ENCODE assay signal across 16 cellular contexts in the genomic region with DNA sequence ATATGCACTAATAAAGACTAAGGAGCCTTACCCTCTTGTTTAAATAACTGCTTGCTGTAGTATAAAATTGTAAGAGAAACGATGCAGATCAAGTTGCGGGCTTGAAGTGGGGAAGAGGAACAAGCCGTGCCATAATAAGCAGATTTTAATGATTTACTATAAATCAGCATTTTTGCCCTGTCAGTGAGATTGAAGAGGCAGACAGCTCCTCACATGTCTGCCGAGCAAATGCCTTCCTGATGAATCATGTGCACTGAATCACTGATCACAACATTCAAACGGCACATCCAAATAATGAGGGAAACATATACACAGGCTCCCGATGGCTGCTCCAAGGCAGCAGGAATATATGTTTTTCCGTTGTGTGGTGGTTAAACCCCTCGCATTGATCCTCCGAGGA.
DNase-seq lines count a peak whose midpoint lies in the region; ATAC-seq and TF ChIP-seq lines count a peak whose summit lies in the region.
"Had no signal": no experiment of that assay in that cellular context is flagged by ENCODE, and none has a peak within 500 bp of the region (broad histone marks: within the 10 kb centered on the region; RNA-seq: fewer than 3 reads in every experiment).

No MANE protein-coding gene starts in this region.

- no peak overlapping the region for H3K4me3 Mint-ChIP-seq in activated T-helper 17 cell treated with anti-CD3 and anti-CD28 coated beads, Interleukin-2, amount 50 U/mL, for 72 hours
- H3K4me3 Mint-ChIP-seq: CD4-positive, CD25-positive, alpha-beta regulatory T cell; T-helper 17 cell had no signal

- POLR2A ChIA-PET in AG04450 (lab: Yijun Ruan, JAX), result no interaction called here

- no peak overlapping the region for H3K27ac ChIP-seq in AG04450 (ENCODE audit: low read depth, low read length)
- H3K27ac ChIP-seq: gastroesophageal sphincter, uterus had no signal

- no peak overlapping the region for H3K27ac Mint-ChIP-seq in activated T-helper 17 cell treated with anti-CD3 and anti-CD28 coated beads, Interleukin-2, amount 50 U/mL, for 72 hours
- H3K27ac Mint-ChIP-seq: CD4-positive, CD25-positive, alpha-beta regulatory T cell; T-helper 17 cell had no signal

- in situ Hi-C loops in astrocyte of the spinal cord (cut with HindIII; ENCODE audit: low sequenced_read_pairs), result no loop called here

- H3K27me3 Mint-ChIP-seq in activated T-helper 17 cell treated with anti-CD3 and anti-CD28 coated beads, Interleukin-2, amount 50 U/mL, for 72 hours, result peaks cover 31% of the 10 kb centered on the region

- H3K36me3 Mint-ChIP-seq in activated T-helper 17 cell treated with anti-CD3 and anti-CD28 coated beads, Interleukin-2, amount 50 U/mL, for 72 hours (ENCODE audit: low read depth), result no peaks in the 10 kb centered on the region
- H3K36me3 Mint-ChIP-seq: CD4-positive, CD25-positive, alpha-beta regulatory T cell had no signal

- no peaks in the 10 kb centered on the region for H3K9me3 ChIP-seq in AG04450 (ENCODE audit: control insufficient read depth, insufficient read depth, low read length)
- H3K9me3 ChIP-seq: gastroesophageal sphincter, uterus had no signal

- ATAC-seq in Right ventricle myocardium inferior, result no peak
- no peak for ATAC-seq in activated T-helper 17 cell treated with anti-CD3 and anti-CD28 coated beads, Interleukin-2, amount 50 U/mL, for 72 hours (replicated peaks)
- ATAC-seq: gastroesophageal sphincter, K562, right cardiac atrium, T-helper 17 cell had no signal

- TF ChIP-seq CTCF in AG04450 (IDR thresholded peaks at IDR 0.05; ENCODE audit: low read depth, low read length) (no peak), astrocyte of the spinal cord (IDR thresholded peaks at IDR 0.05; ENCODE audit: low read depth, low read length) (no peak)

- H3K4me3 ChIP-seq in AG04450 (ENCODE audit: low read depth, low read length) (no peak overlapping the region), astrocyte of the spinal cord (ENCODE audit: low read depth, low read length) (no peak overlapping the region)
- H3K4me3 ChIP-seq: gastroesophageal sphincter, K562, uterus had no signal

- H3K27me3 ChIP-seq in AG04450 (ENCODE audit: control insufficient read depth, insufficient read depth, low read length), result no peaks in the 10 kb centered on the region
- H3K27me3 ChIP-seq: uterus had no signal

- intact Hi-C loops in Right ventricle myocardium inferior (cut with DNase I), result no loop called here

- no peaks in the 10 kb centered on the region for H3K4me1 Mint-ChIP-seq in activated T-helper 17 cell treated with anti-CD3 and anti-CD28 coated beads, Interleukin-2, amount 50 U/mL, for 72 hours
- H3K4me1 Mint-ChIP-seq: CD4-positive, CD25-positive, alpha-beta regulatory T cell; T-helper 17 cell had no signal

- CTCF ChIA-PET in AG04450 (lab: Charles Lee), result interaction anchor here (1.4 kb wide), 1 partner anchor 12 kb away, joined by 8 read pairs; no protein-coding TSS in a partner anchor

- DNase-seq in AG04450 (ENCODE audit: low read depth, low spot score) (peak; percentile 34), HK-2 (ENCODE audit: unreplicated experiment) (peak; percentile 64), astrocyte of the spinal cord (ENCODE audit: low read depth, low spot score) (peak; percentile 66), kidney tubule cell (ENCODE audit: low spot score) (peak; percentile 91), Right ventricle myocardium inferior (ENCODE audit: missing footprints) (no peak), UCSD-AML1 (lab: John Stamatoyannopoulos, UW; ENCODE audit: unreplicated experiment) (no peak), NCI-H2107 (lab: John Stamatoyannopoulos, UW) (no peak)
- DNase-seq: anterior cingulate cortex; CD4-positive, CD25-positive, alpha-beta regulatory T cell; NCI-H510A; right cardiac atrium; T-helper 17 cell; uterus had no signal

- H3K9me3 Mint-ChIP-seq in activated T-helper 17 cell treated with anti-CD3 and anti-CD28 coated beads, Interleukin-2, amount 50 U/mL, for 72 hours, result no peaks in the 10 kb centered on the region

Comparison
In these comparisons a context has a peak if more than half of its experiments do, and no peak if none do; other contexts are left out.
1. DNase-seq: peak in AG04450 (single experiment), HK-2 (single experiment), astrocyte of the spinal cord (single experiment) and kidney tubule cell (single experiment); none in Right ventricle myocardium inferior (single experiment), UCSD-AML1 (single experiment) and NCI-H2107 (single experiment).